Comparison of ENCODE assay signal across 31 cellular contexts in the genomic region with DNA sequence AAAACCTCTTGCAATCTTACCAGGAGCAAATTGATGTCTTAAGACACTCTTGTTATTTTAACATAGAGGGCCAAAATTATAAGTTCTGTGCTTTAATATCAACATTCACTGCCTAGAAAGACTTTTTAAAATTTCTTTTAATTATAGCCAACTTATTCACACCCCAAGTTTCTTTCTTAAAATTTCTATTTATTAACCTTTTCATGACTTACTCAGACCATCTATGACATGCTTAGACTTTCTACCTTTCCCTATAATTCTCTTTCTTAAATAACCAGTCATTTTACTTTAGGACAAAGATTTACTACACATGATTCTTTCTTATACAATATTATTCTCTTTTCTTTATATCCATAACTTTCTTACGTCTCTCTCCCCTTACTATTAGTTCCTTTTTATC.
DNase-seq lines count a peak whose midpoint lies in the region; ATAC-seq, FAIRE-seq and TF ChIP-seq lines count a peak whose summit lies in the region.
"Had no signal": no experiment of that assay in that cellular context is flagged by ENCODE, and none has a peak within 500 bp of the region (broad histone marks: within the 10 kb centered on the region; RNA-seq: fewer than 3 reads in every experiment).

No MANE protein-coding gene starts in this region.

- FAIRE-seq in pancreas (lab: Jason Lieb, UNC): no peak
- FAIRE-seq: H1, urothelium cell line had no signal

- H2BK15ac ChIP-seq in neuronal stem cell (ENCODE audit: low read length): no peak overlapping the region

- H4K91ac ChIP-seq in neuronal stem cell (ENCODE audit: low read depth, low read length, poor library complexity): no peak overlapping the region

- no peak overlapping the region for H3K14ac ChIP-seq in neuronal stem cell (ENCODE audit: low read length)

- H3K9me3 ChIP-seq in neuronal stem cell (replicated peaks in 1 of 2; ENCODE audit: control insufficient read depth in 2 of 2, insufficient read depth in 1 of 2, low read depth in 1 of 2, low read length in 2 of 2) (peaks cover 3 to 12% of the 10 kb centered on the region in 2 donors), pancreas (no peaks in the 10 kb centered on the region)
- H3K9me3 ChIP-seq: body of pancreas, Peyer's patch had no signal

- intact Hi-C loops in pancreas (cut with DNase I): no loop called here

- H3K4me3 ChIP-seq in neuronal stem cell (ENCODE audit: low read length in 2 of 2) (no peak overlapping the region), pancreas (no peak overlapping the region)
- H3K4me3 ChIP-seq: body of pancreas, hepatocyte, Peyer's patch, SJSA1 had no signal

- no peak overlapping the region for H2AFZ ChIP-seq in neuronal stem cell (ENCODE audit: low read length)
- H2AFZ ChIP-seq: hepatocyte, parathyroid adenoma had no signal

- no peak overlapping the region for H4K8ac ChIP-seq in neuronal stem cell (ENCODE audit: low read depth, low read length)

- no peak for ATAC-seq in activated CD4-positive, CD25-positive, alpha-beta regulatory T cell treated with anti-CD3 and anti-CD28 coated beads, Interleukin-2, amount 50 U/mL, for 24 hours
- ATAC-seq in pancreas (no peak), GM21717 (IDR thresholded peaks at IDR 0.05; ENCODE audit: unreplicated experiment) (no peak)
- ATAC-seq: activated naive CD8-positive, alpha-beta T cell treated with anti-CD3 and anti-CD28 coated beads, Interleukin-2, amount 50 U/mL, for 24 hours; body of pancreas; foreskin keratinocyte; left ventricle myocardium superior; natural killer cell treated with Interleukin-12 subunit alpha and Interleukin-12 subunit beta and Interleukin-15 and Interleukin-18, amount 100 ng/mL, for 72 hours; right cardiac atrium; stimulated activated memory B cell treated with anti-CD40 and anti-IgM and Interleukin-4, amounts not matched to agents 10 μg/mL and 1 μg/mL and 100 μg/mL, for 72 hours had no signal

- H3K27ac ChIP-seq in neuronal stem cell (replicated peaks; ENCODE audit: low read length) (no peak overlapping the region), pancreas (no peak overlapping the region)
- H3K27ac ChIP-seq: body of pancreas, foreskin keratinocyte, hepatocyte, parathyroid adenoma, Peyer's patch, SJSA1 had no signal

- H2BK12ac ChIP-seq in neuronal stem cell (ENCODE audit: low read length): no peak overlapping the region

- no peak overlapping the region for H3K23ac ChIP-seq in neuronal stem cell (ENCODE audit: low read depth, low read length, poor library complexity)

- H3K36me3 ChIP-seq in neuronal stem cell (replicated peaks in 1 of 2; ENCODE audit: control insufficient read depth in 2 of 2, insufficient read depth in 2 of 2, low read length in 2 of 2) (no peaks in the 10 kb centered on the region), pancreas (no peaks in the 10 kb centered on the region)
- H3K36me3 ChIP-seq: Peyer's patch, SJSA1 had no signal

- no peak for TF ChIP-seq CTCF in pancreas (IDR thresholded peaks at IDR 0.05)

- no peak overlapping the region for H2BK120ac ChIP-seq in neuronal stem cell (ENCODE audit: low read depth, low read length)

- DNase-seq in NCI-H510A treated with DMSO at 0.1 percent for 48 hours (lab: John Stamatoyannopoulos, UW): peak; percentile 3
- no peak for DNase-seq in NCI-H510A (lab: John Stamatoyannopoulos, UW)
- DNase-seq in HS-5 (ENCODE audit: low read depth): peak; percentile 2
- peak; percentile 14 for DNase-seq in RKO (ENCODE audit: low spot score)
- DNase-seq in neuronal stem cell (ENCODE audit: low spot score): peak; percentile 15
- no peak for DNase-seq in pancreas
- DNase-seq: activated CD8-positive, alpha-beta memory T cell treated with anti-CD3 and anti-CD28 coated beads for 24 hours; activated gamma-delta T cell treated with Interleukin-2 at 50 U/mL for 16 hours; activated naive CD8-positive, alpha-beta T cell treated with anti-CD3 and anti-CD28 coated beads, Interleukin-2, amount 50 U/mL, for 24 hours; activated T-cell treated with anti-CD3 and anti-CD28 coated beads, Interleukin-2, amount 50 U/mL, for 24 hours; body of pancreas; effector CD4-positive, alpha-beta T cell; GF-D8; immature natural killer cell; KG1; left ventricle myocardium superior; NCI-H1048; NCI-H2081 treated with DMSO at 0.1 percent for 48 hours; Peyer's patch; right cardiac atrium; stimulated activated CD4-positive, alpha-beta T cell treated with anti-CD3 and anti-CD28 coated beads, Interleukin-4, amount 100 ng/mL, for 1 hour had no signal

- WGBS in neuronal stem cell (ENCODE audit: extremely low coverage in 2 of 2, insufficient read length in 2 of 2, insufficient replicate concordance in 1 of 2), 2 donors: 100% methylated on average over 1 of the region's 1 CpG
- 95 to 100% methylated on average over 1 of the region's 1 CpG for WGBS in pancreas, 2 donors

- H3K4me1 ChIP-seq in neuronal stem cell (ENCODE audit: control insufficient read depth in 2 of 2, insufficient read depth in 1 of 2, low read depth in 1 of 2, low read length in 2 of 2) (no peaks in the 10 kb centered on the region), pancreas (no peaks in the 10 kb centered on the region)
- H3K4me1 ChIP-seq: body of pancreas, foreskin keratinocyte, parathyroid adenoma, Peyer's patch, SJSA1 had no signal

- H2BK5ac ChIP-seq in neuronal stem cell (ENCODE audit: low read length): no peak overlapping the region

- H3K9ac ChIP-seq in neuronal stem cell (ENCODE audit: low read depth, low read length, poor library complexity): no peak overlapping the region
- H3K9ac ChIP-seq: parathyroid adenoma had no signal

- H3K18ac ChIP-seq in neuronal stem cell (ENCODE audit: low read length): no peak overlapping the region

- no peak overlapping the region for H3K4me2 ChIP-seq in neuronal stem cell (ENCODE audit: insufficient read depth, low read length, poor library complexity, severe bottlenecking)
- H3K4me2 ChIP-seq: hepatocyte had no signal

- H3K79me1 ChIP-seq in neuronal stem cell (ENCODE audit: low read depth, low read length): no peaks in the 10 kb centered on the region

- no peaks in the 10 kb centered on the region for H3K27me3 ChIP-seq in neuronal stem cell (ENCODE audit: control insufficient read depth in 3 of 3, insufficient read depth in 3 of 3, low read depth in 1 of 3, low read length in 3 of 3)
- H3K27me3 ChIP-seq in pancreas: no peaks in the 10 kb centered on the region
- H3K27me3 ChIP-seq: body of pancreas, foreskin keratinocyte, hepatocyte, Peyer's patch, SJSA1 had no signal

- no peak overlapping the region for H2AK5ac ChIP-seq in neuronal stem cell (ENCODE audit: low read depth, low read length)

- H3K4ac ChIP-seq in neuronal stem cell (ENCODE audit: low read length): no peak overlapping the region

Comparison
In these comparisons a context has a peak if more than half of its experiments do, and no peak if none do; other contexts are left out.
1. DNase-seq: peak in NCI-H510A treated with DMSO at 0.1 percent for 48 hours (single experiment), HS-5 (single experiment), RKO (single experiment) and neuronal stem cell (single experiment); none in NCI-H510A (single experiment) and pancreas (0 of 6).